Comparison of ENCODE assay signal across 14 cellular contexts in genomic region chr11:48054994-48055291, GRCh38.
DNase-seq lines count a peak whose midpoint lies in the region; ATAC-seq, FAIRE-seq and TF ChIP-seq lines count a peak whose summit lies in the region.
"Had no signal": no experiment of that assay in that cellular context is flagged by ENCODE, and none has a peak within 500 bp of the region (broad histone marks: within the 10 kb centered on the region; RNA-seq: fewer than 3 reads in every experiment).

No MANE protein-coding gene starts in this region.

- H3K4me3 ChIP-seq in PC-9 (peak overlapping the region; percentile 46; the same call in 1 of the 2 replicates), H1 (ENCODE audit: extremely low read depth in 1 of 4, insufficient read depth in 2 of 4, low read depth in 3 of 4, low read length in 4 of 4) (no peak overlapping the region), stomach (peak overlapping the region in 1 of 4 donors; percentile 3), small intestine (ENCODE audit: low read depth in 1 of 2, low read length in 2 of 2) (no peak overlapping the region), A673 (ENCODE audit: low read depth, low read length, poor library complexity, severe bottlenecking) (no peak overlapping the region)
- H3K4me3 ChIP-seq: pancreas, testis had no signal

- 86% methylated on average over 1 of the region's 1 CpG; no CpG with 5 or more reads in 1 of the 2 experiments for whole genome bisulfite sequencing in H1 (ENCODE audit: extremely low coverage in 1 of 2, insufficient coverage in 1 of 2, insufficient read length in 1 of 2, insufficient replicate concordance in 2 of 2, low coverage in 1 of 2, low lambda C conversion rate in 2 of 2, missing lambda C conversion rate in 1 of 2), 2 experiments
- 94 to 100% (median 96%) methylated on average over 1 of the region's 1 CpG for WGBS in stomach, 5 donors
- 95 to 98% (median 96%) methylated on average over 1 of the region's 1 CpG for WGBS in small intestine, 3 donors

- peaks cover 79% of the 10 kb centered on the region for H3K79me2 ChIP-seq in PC-9 (ENCODE audit: low read depth)
- peaks cover 0 to 2% of the 10 kb centered on the region in 2 experiments; a peak in 1 of 4 replicates for H3K79me2 ChIP-seq in H1 (ENCODE audit: control insufficient read depth in 1 of 2, insufficient read depth in 2 of 2, low read length in 2 of 2)

- H3K23ac ChIP-seq in H1 (ENCODE audit: insufficient read length) = no peak overlapping the region

- peak overlapping the region; percentile 80 for H3K4me2 ChIP-seq in PC-9
- H3K4me2 ChIP-seq in H1 (ENCODE audit: insufficient read depth in 1 of 2, low read depth in 2 of 2, low read length in 2 of 2) = no peak overlapping the region; a peak in 1 of 4 replicates

- H4K20me1 ChIP-seq in PC-9 (ENCODE audit: insufficient read depth) (no peaks in the 10 kb centered on the region), H1 (replicated peaks in 1 of 2; ENCODE audit: control insufficient read depth in 1 of 2, insufficient read depth in 2 of 2, low read length in 2 of 2) (peaks cover 2 to 4% of the 10 kb centered on the region in 2 experiments)

- no peaks in the 10 kb centered on the region; the same call in 1 of the 2 replicates for H3K23me2 ChIP-seq in H1 (ENCODE audit: low read depth, low read length)

- CTCF ChIA-PET in activated naive CD4-positive, alpha-beta T cell treated with anti-CD3 and anti-CD28 coated beads for 36 hours (lab: Charles Lee) = interaction anchor here (1.9 to 3.1 kb wide), 4 partner anchors 49 to 121 kb away, joined by 5 to 23 read pairs (median 16); no protein-coding TSS in a partner anchor
- CTCF ChIA-PET in PC-9 (lab: Charles Lee) (no interaction called here), H1 (lab: Charles Lee; ENCODE audit: partially characterized antibody) (interaction anchor here (2.1 kb wide), 1 partner anchor 54 kb away, joined by 10 read pairs; no protein-coding TSS in a partner anchor), A673 (lab: Charles Lee) (no interaction called here)

- H3K27me3 Mint-ChIP-seq in activated naive CD4-positive, alpha-beta T cell treated with anti-CD3 and anti-CD28 coated beads for 36 hours (ENCODE audit: low read depth) = no peaks in the 10 kb centered on the region
- H3K27me3 Mint-ChIP-seq: memory B cell had no signal

- H3K4me1 Mint-ChIP-seq in activated naive CD4-positive, alpha-beta T cell treated with anti-CD3 and anti-CD28 coated beads for 36 hours (ENCODE audit: low read depth) = peaks cover 85% of the 10 kb centered on the region

- no peak overlapping the region for H3K9ac ChIP-seq in H1 (replicated peaks in 1 of 4; ENCODE audit: extremely low read depth in 1 of 4, low read depth in 3 of 4, low read length in 3 of 4)

- no peak overlapping the region for H2BK120ac ChIP-seq in H1 (replicated peaks; ENCODE audit: low read depth, low read length)

- H3K4ac ChIP-seq in H1 (replicated peaks; ENCODE audit: insufficient read length, low read depth, low read length) = no peak overlapping the region

- H3K36me3 ChIP-seq in PC-9 (ENCODE audit: low read depth) (no peaks in the 10 kb centered on the region), H1 (ENCODE audit: control insufficient read depth in 2 of 4, insufficient read depth in 4 of 4, low read length in 3 of 4) (no peaks in the 10 kb centered on the region), stomach (no peaks in the 10 kb centered on the region), small intestine (ENCODE audit: control insufficient read depth in 2 of 2, insufficient read depth in 2 of 2, low read length in 2 of 2) (no peaks in the 10 kb centered on the region), A673 (ENCODE audit: insufficient read depth, low read length, poor library complexity, severe bottlenecking) (no peaks in the 10 kb centered on the region)
- H3K36me3 ChIP-seq: pancreas had no signal

- BruUV-seq in PC-9 (replicated peaks; lab: Mats Ljungman, UMichigan) (no TSS peak), A673 (replicated peaks; lab: Mats Ljungman, UMichigan) (no TSS peak)

- H2AFZ ChIP-seq in PC-9 (no peak overlapping the region), H1 (ENCODE audit: low read length) (no peak overlapping the region)

- no peak overlapping the region for H3K4me3 Mint-ChIP-seq in activated naive CD4-positive, alpha-beta T cell treated with anti-CD3 and anti-CD28 coated beads for 36 hours

- H3K4me1 ChIP-seq in PC-9 (replicated peaks; ENCODE audit: insufficient read depth) (peaks cover 92% of the 10 kb centered on the region), H1 (replicated peaks in 1 of 4; ENCODE audit: control insufficient read depth in 3 of 4, insufficient read depth in 4 of 4, low read length in 3 of 4) (peaks cover 4 to 28% (median 22%) of the 10 kb centered on the region in 4 experiments), stomach (peaks cover 52 to 93% (median 71%) of the 10 kb centered on the region in 4 donors), small intestine (ENCODE audit: control insufficient read depth in 2 of 2, insufficient read depth in 1 of 2, low read depth in 1 of 2, low read length in 1 of 2) (peaks cover 0 to 6% of the 10 kb centered on the region in 2 donors), A673 (ENCODE audit: insufficient read depth, low read length, poor library complexity, severe bottlenecking) (no peaks in the 10 kb centered on the region)
- H3K4me1 ChIP-seq: testis had no signal

- H3K9me2 ChIP-seq in PC-9 (ENCODE audit: insufficient read depth) = no peaks in the 10 kb centered on the region

- H3K27me3 ChIP-seq in PC-9 (ENCODE audit: insufficient read depth, low read depth) = no peaks in the 10 kb centered on the region
- no peaks in the 10 kb centered on the region for H3K27me3 ChIP-seq in H1 (replicated peaks in 1 of 4; ENCODE audit: control insufficient read depth in 3 of 4, extremely low read depth in 1 of 4, insufficient read depth in 3 of 4, low read length in 3 of 4)
- no peaks in the 10 kb centered on the region for H3K27me3 ChIP-seq in stomach
- no peaks in the 10 kb centered on the region for H3K27me3 ChIP-seq in small intestine (ENCODE audit: control insufficient read depth in 2 of 2, insufficient read depth in 2 of 2, low read length in 2 of 2)
- no peaks in the 10 kb centered on the region for H3K27me3 ChIP-seq in A673 (replicated peaks; ENCODE audit: insufficient read depth, low read depth, low read length, poor library complexity)
- H3K27me3 ChIP-seq: pancreas, testis had no signal

- ATAC-seq in activated naive CD4-positive, alpha-beta T cell treated with anti-CD3 and anti-CD28 coated beads, Interleukin-2, amount 50 U/mL, for 72 hours = no peak

- FAIRE-seq in H1 (lab: Jason Lieb, UNC) (no peak), small intestine (lab: Jason Lieb, UNC) (no peak)
- FAIRE-seq: pancreas had no signal

- no peak overlapping the region for H3K18ac ChIP-seq in H1 (ENCODE audit: extremely low read depth, low read length)

- H4K8ac ChIP-seq in H1 (ENCODE audit: extremely low read depth, insufficient read depth, low read length) = no peak overlapping the region

- H2BK20ac ChIP-seq in H1 (ENCODE audit: low read length) = no peak overlapping the region

- H2BK12ac ChIP-seq in H1 (ENCODE audit: low read depth, low read length) = no peak overlapping the region

- no peak for TF ChIP-seq EP300 in H1 (IDR thresholded peaks at IDR 0.05; ENCODE audit: borderline replicate concordance in 1 of 2, low read depth in 2 of 2, low read length in 2 of 2)
- TF ChIP-seq EP300 in stomach (IDR thresholded peaks at IDR 0.05) = no peak

- no peaks in the 10 kb centered on the region for H3K9me3 ChIP-seq in PC-9 (ENCODE audit: insufficient read depth, low read depth)
- H3K9me3 ChIP-seq in H1 (ENCODE audit: insufficient read depth in 2 of 2, low read depth in 1 of 2, low read length in 1 of 2) = no peaks in the 10 kb centered on the region
- H3K9me3 ChIP-seq in stomach = no peaks in the 10 kb centered on the region
- H3K9me3 ChIP-seq in small intestine (ENCODE audit: control insufficient read depth, low read depth) = no peaks in the 10 kb centered on the region
- H3K9me3 ChIP-seq in A673 (ENCODE audit: low read depth, low read length, poor library complexity, severe bottlenecking) = no peaks in the 10 kb centered on the region
- H3K9me3 ChIP-seq: pancreas, testis had no signal

- no peak overlapping the region for H4K5ac ChIP-seq in H1 (ENCODE audit: insufficient read length, low read depth, low read length)

- DNase-seq in activated naive CD4-positive, alpha-beta T cell treated with anti-CD3 and anti-CD28 coated beads for 36 hours = no peak
- no peak for DNase-seq in activated naive CD4-positive, alpha-beta T cell treated with anti-CD3 and anti-CD28 coated beads, Interleukin-2, amount 50 U/mL, for 72 hours (ENCODE audit: low spot score in 2 of 2)
- DNase-seq in PC-9 (peak in 1 of 2 experiments; percentile 51), H1 (ENCODE audit: low read depth in 1 of 2, low spot score in 2 of 2) (no peak), stomach (no peak), small intestine (no peak), amygdala (lab: John Stamatoyannopoulos, UW) (no peak), A673 (ENCODE audit: low spot score) (no peak)
- DNase-seq: NCI-H2081 treated with DMSO at 0.1 percent for 48 hours, NCI-H82, pancreas, SHP77 treated with DMSO at 0.1 percent for 48 hours, testis had no signal

- H3K36me3 Mint-ChIP-seq in activated naive CD4-positive, alpha-beta T cell treated with anti-CD3 and anti-CD28 coated beads for 36 hours (ENCODE audit: low read depth) = peaks cover 2% of the 10 kb centered on the region
- peaks cover 0 to 8% of the 10 kb centered on the region in 2 donors for H3K36me3 Mint-ChIP-seq in activated naive CD4-positive, alpha-beta T cell treated with anti-CD3 and anti-CD28 coated beads, Interleukin-2, amount 50 U/mL, for 72 hours

- TF ChIP-seq RAD21 in H1 (IDR thresholded peaks at IDR 0.05 in 1 of 2, conservative IDR thresholded peaks at IDR 0.05 in 1 of 2; ENCODE audit: low read depth in 2 of 2, low read length in 2 of 2) = no peak

- H3K79me1 ChIP-seq in H1 (ENCODE audit: low read depth, low read length) = peaks cover 2% of the 10 kb centered on the region; the same call in 1 of the 2 replicates

- H3K27ac ChIP-seq in PC-9 (peak overlapping the region; percentile 96), H1 (ENCODE audit: low read depth, low read length) (no peak overlapping the region), stomach (peak overlapping the region; percentile 82 to 90 (median 87)), small intestine (ENCODE audit: low read depth in 1 of 2, low read length in 1 of 2) (no peak overlapping the region), A673 (ENCODE audit: low read depth, low read length, poor library complexity, severe bottlenecking) (no peak overlapping the region)
- H3K27ac ChIP-seq: testis had no signal

- H3F3A ChIP-seq in PC-9 (ENCODE audit: insufficient read depth, low read depth) = peaks cover 78% of the 10 kb centered on the region

- TF ChIP-seq POLR2A in H1 (IDR thresholded peaks at IDR 0.05; ENCODE audit: control extremely low read depth in 1 of 2, low read depth in 2 of 2, low read length in 2 of 2) (no peak), stomach (IDR thresholded peaks at IDR 0.05) (no peak)

- H4K91ac ChIP-seq in H1 (replicated peaks; ENCODE audit: insufficient read length, low read length) = no peak overlapping the region

- H3K14ac ChIP-seq in H1 (ENCODE audit: insufficient read length) = no peak overlapping the region

- POLR2A ChIA-PET in PC-9 (lab: Charles Lee; ENCODE audit: unreplicated experiment) = interaction anchor here (0.7 kb wide), 1 partner anchor 390 kb away, joined by 5 read pairs; no protein-coding TSS in a partner anchor
- POLR2A ChIA-PET in H1 (lab: Charles Lee; ENCODE audit: partially characterized antibody) = interaction anchor here (1.0 kb wide), 1 partner anchor 76 kb away, joined by 3 read pairs; no protein-coding TSS in a partner anchor
- POLR2A ChIA-PET in A673 (lab: Charles Lee; ENCODE audit: low non-redundant PET) = no interaction called here

- H3K9me3 Mint-ChIP-seq in activated naive CD4-positive, alpha-beta T cell treated with anti-CD3 and anti-CD28 coated beads for 36 hours = no peaks in the 10 kb centered on the region
- no peaks in the 10 kb centered on the region for H3K9me3 Mint-ChIP-seq in activated naive CD4-positive, alpha-beta T cell treated with anti-CD3 and anti-CD28 coated beads, Interleukin-2, amount 50 U/mL, for 72 hours
- H3K9me3 Mint-ChIP-seq: memory B cell had no signal

- no peak overlapping the region for H2AK5ac ChIP-seq in H1 (ENCODE audit: low read depth, low read length)

- no peak for TF ChIP-seq CTCF in PC-9 (conservative IDR thresholded peaks at IDR 0.05)
- no peak for TF ChIP-seq CTCF in H1 (IDR thresholded peaks at IDR 0.05; ENCODE audit: control extremely low read depth in 1 of 3, insufficient read depth in 1 of 3, low read depth in 1 of 3, low read length in 3 of 3)
- TF ChIP-seq CTCF in stomach (IDR thresholded peaks at IDR 0.05) = no peak
- TF ChIP-seq CTCF in A673 (conservative IDR thresholded peaks at IDR 0.05; ENCODE audit: low read depth, low read length) = no peak

- peak overlapping the region; percentile 76 for H3K27ac Mint-ChIP-seq in activated naive CD4-positive, alpha-beta T cell treated with anti-CD3 and anti-CD28 coated beads for 36 hours
- H3K27ac Mint-ChIP-seq in activated naive CD4-positive, alpha-beta T cell treated with anti-CD3 and anti-CD28 coated beads, Interleukin-2, amount 50 U/mL, for 72 hours = peak overlapping the region in 1 of 2 donors; percentile 87

- H3K56ac ChIP-seq in H1 (replicated peaks; ENCODE audit: insufficient read length, low read depth, low read length) = no peak overlapping the region

- no peak overlapping the region for H2BK5ac ChIP-seq in H1 (ENCODE audit: low read depth, low read length)

- H2BK15ac ChIP-seq in H1 (ENCODE audit: low read length) = no peak overlapping the region

- intact Hi-C loops in activated naive CD4-positive, alpha-beta T cell treated with anti-CD3 and anti-CD28 coated beads for 36 hours (cut with micrococcal nuclease) = loop anchor here (1.0 to 2.0 kb wide), 8 partner anchors 12 to 392 kb away; no protein-coding TSS in a partner anchor
- intact Hi-C loops in PC-9 (cut with micrococcal nuclease; ENCODE audit: unreplicated experiment) (loop anchor here (5.0 kb wide), 3 partner anchors 38 to 193 kb away; no protein-coding TSS in a partner anchor), stomach (cut with DNase I; ENCODE audit: low total_unique reads) (no loop called here), A673 (cut with micrococcal nuclease; ENCODE audit: unreplicated experiment) (no loop called here)

Comparison
In these comparisons a context has a peak if more than half of its experiments do, and no peak if none do; other contexts are left out.
1. H3K27ac ChIP-seq: peak in PC-9 (single experiment) and stomach (5 of 5); none in H1 (single experiment), small intestine (0 of 2) and A673 (single experiment).
2. CTCF ChIA-PET loops: an anchor here in activated naive CD4-positive, alpha-beta T cell treated with anti-CD3 and anti-CD28 coated beads for 36 hours (1.9 to 3.1 kb wide) and H1 (2.1 kb wide); none called in PC-9 and A673.
3. intact Hi-C loops: an anchor here in activated naive CD4-positive, alpha-beta T cell treated with anti-CD3 and anti-CD28 coated beads for 36 hours (1.0 to 2.0 kb wide) and PC-9 (5.0 kb wide); none called in stomach and A673.